Comparison of ENCODE assay signal across 17 cellular contexts in genomic region chr15:60228619-60229018, GRCh38.
DNase-seq lines count a peak whose midpoint lies in the region; ATAC-seq and TF ChIP-seq lines count a peak whose summit lies in the region.
"Had no signal": no experiment of that assay in that cellular context is flagged by ENCODE, and none has a peak within 500 bp of the region (broad histone marks: within the 10 kb centered on the region; RNA-seq: fewer than 3 reads in every experiment).

No MANE protein-coding gene starts in this region.

- no peaks in the 10 kb centered on the region for H4K20me1 ChIP-seq in OCI-LY3 (ENCODE audit: insufficient read depth, low read length)

- no peak overlapping the region for H3K9ac ChIP-seq in OCI-LY3 (ENCODE audit: low read length)

- CTCF ChIA-PET in HEK293 (lab: Yijun Ruan, JAX): no interaction called here

- H3K4me1 Mint-ChIP-seq in stimulated activated naive CD8-positive, alpha-beta T cell treated with anti-CD3 and anti-CD28 coated beads, Interleukin-15, Interleukin-2, amounts not matched to agents 100 ng/mL and 50 ng/mL, for 24 hours (ENCODE audit: low read depth): peaks cover 13% of the 10 kb centered on the region
- H3K4me1 Mint-ChIP-seq: CD8-positive, alpha-beta memory T cell had no signal

- H3K9me3 ChIP-seq in HEK293 (ENCODE audit: control insufficient read depth, insufficient read depth, low read depth, low read length) (no peaks in the 10 kb centered on the region), OCI-LY3 (ENCODE audit: insufficient read depth, low read length) (no peaks in the 10 kb centered on the region)

- H3K36me3 ChIP-seq in HEK293 (ENCODE audit: control insufficient read depth in 2 of 2, insufficient read depth in 1 of 2, low read length in 2 of 2) (no peaks in the 10 kb centered on the region), OCI-LY3 (replicated peaks; ENCODE audit: low read depth, low read length) (no peaks in the 10 kb centered on the region)

- no peak overlapping the region for H3K27ac ChIP-seq in HEK293 (ENCODE audit: extremely low read depth, low read depth, low read length)
- H3K27ac ChIP-seq in OCI-LY3 (ENCODE audit: low read length): no peak overlapping the region

- H3K4me2 ChIP-seq in OCI-LY3 (ENCODE audit: low read length): peak overlapping the region; percentile 16; the same call in 1 of the 2 replicates

- no peaks in the 10 kb centered on the region for H3K36me3 Mint-ChIP-seq in stimulated activated naive CD8-positive, alpha-beta T cell treated with anti-CD3 and anti-CD28 coated beads, Interleukin-15, Interleukin-2, amounts not matched to agents 100 ng/mL and 50 ng/mL, for 24 hours (ENCODE audit: low read depth)
- H3K36me3 Mint-ChIP-seq: CD4-positive, CD25-positive, alpha-beta regulatory T cell; CD8-positive, alpha-beta memory T cell had no signal

- H3K27me3 Mint-ChIP-seq in stimulated activated naive CD8-positive, alpha-beta T cell treated with anti-CD3 and anti-CD28 coated beads, Interleukin-15, Interleukin-2, amounts not matched to agents 100 ng/mL and 50 ng/mL, for 24 hours: peaks cover 6% of the 10 kb centered on the region

- ATAC-seq in stimulated activated naive CD8-positive, alpha-beta T cell treated with anti-CD3 and anti-CD28 coated beads, Interleukin-15, Interleukin-2, amounts not matched to agents 100 U/mL and 50 U/mL, for 24 hours: no peak

- H3K9me3 Mint-ChIP-seq in stimulated activated naive CD8-positive, alpha-beta T cell treated with anti-CD3 and anti-CD28 coated beads, Interleukin-15, Interleukin-2, amounts not matched to agents 100 ng/mL and 50 ng/mL, for 24 hours: no peaks in the 10 kb centered on the region
- H3K9me3 Mint-ChIP-seq: CD8-positive, alpha-beta memory T cell; H9 had no signal

- H3K4me3 Mint-ChIP-seq in stimulated activated naive CD8-positive, alpha-beta T cell treated with anti-CD3 and anti-CD28 coated beads, Interleukin-15, Interleukin-2, amounts not matched to agents 100 ng/mL and 50 ng/mL, for 24 hours: no peak overlapping the region
- H3K4me3 Mint-ChIP-seq: CD4-positive, CD25-positive, alpha-beta regulatory T cell; CD8-positive, alpha-beta memory T cell; H9 had no signal

- POLR2A ChIA-PET in HEK293 (lab: Yijun Ruan, JAX): no interaction called here

- TF ChIP-seq CTCF in HEK293 (tag by site-specific recombination; IDR thresholded peaks at IDR 0.05): no peak
- no peak for TF ChIP-seq CTCF in OCI-LY3 (IDR thresholded peaks at IDR 0.05; ENCODE audit: low read depth, low read length)

- DNase-seq in stimulated activated naive CD8-positive, alpha-beta T cell treated with anti-CD3 and anti-CD28 coated beads, Interleukin-15, Interleukin-2, amounts not matched to agents 100 U/mL and 50 U/mL, for 24 hours: no peak
- no peak for DNase-seq in activated naive CD4-positive, alpha-beta T cell (lab: John Stamatoyannopoulos, UW)
- DNase-seq in activated gamma-delta T cell (lab: John Stamatoyannopoulos, UW): no peak
- no peak for DNase-seq in OCI-M2 (lab: John Stamatoyannopoulos, UW; ENCODE audit: unreplicated experiment)
- no peak for DNase-seq in NCI-H187 (lab: John Stamatoyannopoulos, UW)
- DNase-seq: 8988T; C1 segment of cervical spinal cord; CD4-positive, CD25-positive, alpha-beta regulatory T cell; CD8-positive, alpha-beta memory T cell; COR-L47; DMS 273 treated with DMSO at 0.1 percent for 48 hours; DMS53; DND-41; H9 had no signal

- no peaks in the 10 kb centered on the region for H3K27me3 ChIP-seq in OCI-LY3 (ENCODE audit: low read depth, low read length)

- H3K4me3 ChIP-seq in HEK293 (ENCODE audit: low read depth, low read length) (no peak overlapping the region), OCI-LY3 (ENCODE audit: low read length) (no peak overlapping the region)

- H3K4me1 ChIP-seq in HEK293 (ENCODE audit: control insufficient read depth, insufficient read depth, low read length): no peaks in the 10 kb centered on the region
- peaks cover 9% of the 10 kb centered on the region for H3K4me1 ChIP-seq in OCI-LY3 (ENCODE audit: low read length)

- H3K27ac Mint-ChIP-seq in stimulated activated naive CD8-positive, alpha-beta T cell treated with anti-CD3 and anti-CD28 coated beads, Interleukin-15, Interleukin-2, amounts not matched to agents 100 ng/mL and 50 ng/mL, for 24 hours: peak overlapping the region; percentile 53
- H3K27ac Mint-ChIP-seq: CD4-positive, CD25-positive, alpha-beta regulatory T cell; CD8-positive, alpha-beta memory T cell; H9 had no signal

- H3K79me2 ChIP-seq in OCI-LY3 (ENCODE audit: low read length): no peaks in the 10 kb centered on the region

- H2AFZ ChIP-seq in OCI-LY3 (ENCODE audit: low read depth, low read length): no peak overlapping the region

TF ChIP-seq in HEK293, 187 proteins besides CTCF, POLR2A, EP300 and RAD21:
- TF ChIP-seq ZNF140 (tag by site-specific recombination; IDR thresholded peaks at IDR 0.05) (0 out of 2 replicates have a peak, but pooled peaks have one; percentile 20), ZNF561 (tag by site-specific recombination; IDR thresholded peaks at IDR 0.05; ENCODE audit: borderline replicate concordance) (no peak)
